ENCODE assay signal across 9 cellular contexts in genomic region chr2:216142540-216142939, GRCh38. TPM values are rescaled to one million over a fixed set of nuclear protein-coding genes. Genes with fewer than 3 reads are reported as not detected.
DNase-seq lines count a peak whose midpoint lies in the region; ATAC-seq and TF ChIP-seq lines count a peak whose summit lies in the region.
"Had no signal": no experiment of that assay in that cellular context is flagged by ENCODE, and none has a peak within 500 bp of the region (broad histone marks: within the 10 kb centered on the region; RNA-seq: fewer than 3 reads in every experiment).

No MANE protein-coding gene starts in this region.

- no peak overlapping the region for H3K4me3 Mint-ChIP-seq in activated naive CD4-positive, alpha-beta T cell treated with anti-CD3 and anti-CD28 coated beads for 36 hours
- H3K4me3 Mint-ChIP-seq in T-helper 2 cell treated with Interferon-gamma antibody and Interleukin-4, amounts not matched to agents 5 μg/mL and 100 μg/mL, for 36 hours, result no peak overlapping the region
- H3K4me3 Mint-ChIP-seq in stimulated activated naive CD8-positive, alpha-beta T cell treated with anti-CD3 and anti-CD28 coated beads, Interleukin-15, Interleukin-2, amounts not matched to agents 100 ng/mL and 50 ng/mL, for 24 hours, result no peak overlapping the region

- no peak overlapping the region for H3K27ac ChIP-seq in PC-9
- H3K27ac ChIP-seq: heart right ventricle had no signal

- peaks cover 23% of the 10 kb centered on the region for H4K20me1 ChIP-seq in PC-9 (ENCODE audit: insufficient read depth)

- H3K4me2 ChIP-seq in PC-9, result no peak overlapping the region

- H3K27me3 ChIP-seq in PC-9 (ENCODE audit: insufficient read depth, low read depth), result no peaks in the 10 kb centered on the region
- H3K27me3 ChIP-seq: heart right ventricle had no signal

- no TSS peak for BruUV-seq in PC-9 (replicated peaks; lab: Mats Ljungman, UMichigan)

- H3K9me3 Mint-ChIP-seq in activated naive CD4-positive, alpha-beta T cell treated with anti-CD3 and anti-CD28 coated beads for 36 hours, result no peaks in the 10 kb centered on the region
- H3K9me3 Mint-ChIP-seq in T-helper 2 cell treated with Interferon-gamma antibody and Interleukin-4, amounts not matched to agents 5 μg/mL and 100 μg/mL, for 36 hours, result no peaks in the 10 kb centered on the region
- no peaks in the 10 kb centered on the region for H3K9me3 Mint-ChIP-seq in stimulated activated naive CD8-positive, alpha-beta T cell treated with anti-CD3 and anti-CD28 coated beads, Interleukin-15, Interleukin-2, amounts not matched to agents 100 ng/mL and 50 ng/mL, for 24 hours

- peak overlapping the region; percentile 69 for H3K27ac Mint-ChIP-seq in activated naive CD4-positive, alpha-beta T cell treated with anti-CD3 and anti-CD28 coated beads for 36 hours
- peak overlapping the region; percentile 31 for H3K27ac Mint-ChIP-seq in T-helper 2 cell treated with Interferon-gamma antibody and Interleukin-4, amounts not matched to agents 5 μg/mL and 100 μg/mL, for 36 hours
- H3K27ac Mint-ChIP-seq in stimulated activated naive CD8-positive, alpha-beta T cell treated with anti-CD3 and anti-CD28 coated beads, Interleukin-15, Interleukin-2, amounts not matched to agents 100 ng/mL and 50 ng/mL, for 24 hours, result peak overlapping the region; percentile 57

- no peaks in the 10 kb centered on the region for H3K9me3 ChIP-seq in PC-9 (ENCODE audit: insufficient read depth, low read depth)
- H3K9me3 ChIP-seq: heart right ventricle had no signal

- H3K4me1 Mint-ChIP-seq in activated naive CD4-positive, alpha-beta T cell treated with anti-CD3 and anti-CD28 coated beads for 36 hours (ENCODE audit: low read depth), result peaks cover 35% of the 10 kb centered on the region
- H3K4me1 Mint-ChIP-seq in T-helper 2 cell treated with Interferon-gamma antibody and Interleukin-4, amounts not matched to agents 5 μg/mL and 100 μg/mL, for 36 hours (ENCODE audit: low read depth), result peaks cover 17% of the 10 kb centered on the region
- H3K4me1 Mint-ChIP-seq in stimulated activated naive CD8-positive, alpha-beta T cell treated with anti-CD3 and anti-CD28 coated beads, Interleukin-15, Interleukin-2, amounts not matched to agents 100 ng/mL and 50 ng/mL, for 24 hours (ENCODE audit: low read depth), result peaks cover 40% of the 10 kb centered on the region

- peaks cover 29% of the 10 kb centered on the region; the same call in 1 of the 2 replicates for H3F3A ChIP-seq in PC-9 (ENCODE audit: insufficient read depth, low read depth)

- no peak for TF ChIP-seq CTCF in PC-9 (conservative IDR thresholded peaks at IDR 0.05)

- POLR2A ChIA-PET in PC-9 (lab: Charles Lee; ENCODE audit: unreplicated experiment), result no interaction called here

- peak; percentile 52 for DNase-seq in activated naive CD4-positive, alpha-beta T cell treated with anti-CD3 and anti-CD28 coated beads for 36 hours
- DNase-seq in activated naive CD4-positive, alpha-beta T cell treated with Interleukin-2 at 50 U/mL for 16 hours, result no peak
- no peak for DNase-seq in T-helper 2 cell treated with Interferon-gamma antibody and Interleukin-4, amounts not matched to agents 5 μg/mL and 100 μg/mL, for 36 hours (ENCODE audit: low spot score)
- DNase-seq in PC-9, result no peak
- no peak for DNase-seq in SW 1271 (lab: John Stamatoyannopoulos, UW)
- DNase-seq in NCI-H1436 treated with DMSO at 0.1 percent for 48 hours (lab: John Stamatoyannopoulos, UW), result no peak
- DNase-seq: heart right ventricle had no signal

- H3K36me3 Mint-ChIP-seq in activated naive CD4-positive, alpha-beta T cell treated with anti-CD3 and anti-CD28 coated beads for 36 hours (ENCODE audit: low read depth), result peaks cover 44% of the 10 kb centered on the region
- peaks cover 59% of the 10 kb centered on the region for H3K36me3 Mint-ChIP-seq in T-helper 2 cell treated with Interferon-gamma antibody and Interleukin-4, amounts not matched to agents 5 μg/mL and 100 μg/mL, for 36 hours (ENCODE audit: low read depth)
- peaks cover 52% of the 10 kb centered on the region for H3K36me3 Mint-ChIP-seq in stimulated activated naive CD8-positive, alpha-beta T cell treated with anti-CD3 and anti-CD28 coated beads, Interleukin-15, Interleukin-2, amounts not matched to agents 100 ng/mL and 50 ng/mL, for 24 hours (ENCODE audit: low read depth)

- no peaks in the 10 kb centered on the region for H3K4me1 ChIP-seq in PC-9 (replicated peaks; ENCODE audit: insufficient read depth)
- H3K4me1 ChIP-seq: heart right ventricle had no signal

- no peak overlapping the region for H3K4me3 ChIP-seq in PC-9
- H3K4me3 ChIP-seq: heart right ventricle had no signal

- peak; percentile 96 for ATAC-seq in HG02763 (IDR thresholded peaks at IDR 0.05; ENCODE audit: unreplicated experiment)
- ATAC-seq: heart right ventricle had no signal

- peaks cover 83% of the 10 kb centered on the region for H3K36me3 ChIP-seq in PC-9 (ENCODE audit: low read depth)

- CTCF ChIA-PET in activated naive CD4-positive, alpha-beta T cell treated with anti-CD3 and anti-CD28 coated beads for 36 hours (lab: Charles Lee), result interaction anchor here (0.8 to 3.1 kb wide), 4 partner anchors 12 to 185 kb away, joined by 3 to 24 read pairs (median 6); partner anchors contain the start of gene XRCC5
- CTCF ChIA-PET in PC-9 (lab: Charles Lee), result no interaction called here

- intact Hi-C loops in activated naive CD4-positive, alpha-beta T cell treated with anti-CD3 and anti-CD28 coated beads for 36 hours (cut with micrococcal nuclease), result no loop called here
- intact Hi-C loops in PC-9 (cut with micrococcal nuclease; ENCODE audit: unreplicated experiment), result no loop called here

- H3K79me2 ChIP-seq in PC-9 (ENCODE audit: low read depth), result no peaks in the 10 kb centered on the region

- H3K27me3 Mint-ChIP-seq in activated naive CD4-positive, alpha-beta T cell treated with anti-CD3 and anti-CD28 coated beads for 36 hours (ENCODE audit: low read depth), result no peaks in the 10 kb centered on the region
- no peaks in the 10 kb centered on the region for H3K27me3 Mint-ChIP-seq in T-helper 2 cell treated with Interferon-gamma antibody and Interleukin-4, amounts not matched to agents 5 μg/mL and 100 μg/mL, for 36 hours (ENCODE audit: low read depth)
- H3K27me3 Mint-ChIP-seq in stimulated activated naive CD8-positive, alpha-beta T cell treated with anti-CD3 and anti-CD28 coated beads, Interleukin-15, Interleukin-2, amounts not matched to agents 100 ng/mL and 50 ng/mL, for 24 hours, result no peaks in the 10 kb centered on the region

- no peaks in the 10 kb centered on the region for H3K9me2 ChIP-seq in PC-9 (ENCODE audit: insufficient read depth)

- H2AFZ ChIP-seq in PC-9, result no peak overlapping the region

RNA-seq across cellular contexts. Expression of gene XRCC5, which starts 33.4 kb away (rescaled TPM):
- 100 to 1,000 TPM; 486 to 495 TPM for total RNA-seq in activated naive CD4-positive, alpha-beta T cell treated with anti-CD3 and anti-CD28 coated beads for 36 hours
- total RNA-seq in PC-9 (2021), result 242 and 275 TPM in 2 replicates
